9 cellular contexts compared by ENCODE assay signal in the genomic region with DNA sequence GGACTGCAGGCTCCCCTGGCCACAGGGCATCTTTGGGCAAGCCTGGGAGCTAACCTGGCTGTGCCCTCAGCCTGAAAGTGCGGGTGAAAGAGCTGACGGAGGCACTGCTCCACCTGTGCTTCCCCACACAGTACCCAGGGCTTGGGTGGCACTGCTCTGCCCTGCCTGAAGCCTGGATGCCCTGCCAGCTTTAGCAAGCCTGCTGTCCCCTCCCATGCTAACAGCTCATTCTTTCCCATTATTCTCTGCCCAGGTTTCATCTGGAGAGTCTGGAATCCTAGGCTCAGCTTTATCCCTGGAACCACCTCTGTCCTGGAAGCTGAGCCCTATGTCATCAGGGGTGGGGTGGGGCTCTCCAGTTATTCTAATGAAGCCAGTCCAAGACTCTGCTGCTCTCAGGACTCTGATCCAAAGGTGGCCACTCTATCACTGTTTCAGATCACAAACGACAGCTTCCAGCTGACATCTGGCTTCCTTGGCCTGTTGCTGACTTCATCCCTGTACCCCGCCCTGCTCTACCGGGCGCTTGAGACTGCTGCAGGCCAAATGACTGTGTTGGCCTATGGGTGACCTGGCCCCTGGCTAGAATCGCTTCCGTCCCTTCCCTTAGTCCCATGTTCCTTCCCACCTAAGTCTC. TPM values are rescaled to one million over a fixed set of nuclear protein-coding genes. Genes with fewer than 3 reads are reported as not detected.
DNase-seq lines count a peak whose midpoint lies in the region; ATAC-seq and TF ChIP-seq lines count a peak whose summit lies in the region.
"Had no signal": no experiment of that assay in that cellular context is flagged by ENCODE, and none has a peak within 500 bp of the region (broad histone marks: within the 10 kb centered on the region; RNA-seq: fewer than 3 reads in every experiment).

No MANE protein-coding gene starts in this region.

- no peak overlapping the region for H3K4me3 ChIP-seq in fibroblast of lung (replicated peaks in 1 of 4; ENCODE audit: control extremely low read depth in 1 of 4, insufficient read depth in 1 of 4, low read depth in 3 of 4, low read length in 4 of 4)

- peaks cover 14% of the 10 kb centered on the region for H3K36me3 Mint-ChIP-seq in osteocyte (ENCODE audit: unreplicated experiment)

- no peaks in the 10 kb centered on the region for H3K9me3 Mint-ChIP-seq in osteocyte (ENCODE audit: unreplicated experiment)

- H3K27ac Mint-ChIP-seq in osteocyte (ENCODE audit: unreplicated experiment), result peak overlapping the region; percentile 80

- H3K4me2 ChIP-seq in fibroblast of lung (ENCODE audit: extremely low read depth, insufficient read depth, low read length), result peak overlapping the region; percentile 46

- H3K27me3 ChIP-seq in fibroblast of lung (ENCODE audit: control insufficient read depth, insufficient read depth, low read length), result no peaks in the 10 kb centered on the region

- H3K4me1 Mint-ChIP-seq in osteocyte (ENCODE audit: unreplicated experiment), result peaks cover 44% of the 10 kb centered on the region

- TF ChIP-seq CTCF in C4-2B (conservative IDR thresholded peaks at IDR 0.05) (no peak), fibroblast of lung (conservative IDR thresholded peaks at IDR 0.05 in 1 of 2, IDR thresholded peaks at IDR 0.05 in 1 of 2; ENCODE audit: low read depth in 1 of 2, low read length in 2 of 2) (no peak), osteocyte (IDR thresholded peaks at IDR 0.05) (no peak)

- H3K9ac ChIP-seq in fibroblast of lung (ENCODE audit: insufficient read depth, low read length), result peak overlapping the region; percentile 47

- H3K4me1 ChIP-seq in fibroblast of lung (ENCODE audit: control insufficient read depth, extremely low read depth, insufficient read depth, low read length), result peaks cover 57% of the 10 kb centered on the region

- peaks cover 4% of the 10 kb centered on the region for H3K36me3 ChIP-seq in fibroblast of lung (ENCODE audit: control insufficient read depth, insufficient read depth, low read length)

- H3K79me2 ChIP-seq in fibroblast of lung (ENCODE audit: control insufficient read depth, insufficient read depth, low read length), result no peaks in the 10 kb centered on the region

- ATAC-seq in GM19035 (IDR thresholded peaks at IDR 0.05; ENCODE audit: unreplicated experiment) (no peak), GM21723 (IDR thresholded peaks at IDR 0.05; ENCODE audit: unreplicated experiment) (no peak), GM19452 (IDR thresholded peaks at IDR 0.05; ENCODE audit: unreplicated experiment) (no peak)

- DNase-seq in RPMI7951 (ENCODE audit: low read depth) (peak; percentile 96), fibroblast of lung (ENCODE audit: low read depth in 2 of 2) (peak; percentile 62 to 84), osteocyte (ENCODE audit: extremely low spot score, unreplicated experiment) (no peak), DMS153 treated with DMSO at 0.1 percent for 48 hours (lab: John Stamatoyannopoulos, UW; ENCODE audit: unreplicated experiment) (no peak)

- H3K27me3 Mint-ChIP-seq in osteocyte (ENCODE audit: unreplicated experiment), result no peaks in the 10 kb centered on the region

- H3K27ac ChIP-seq in C4-2B, result peak overlapping the region; percentile 15
- peak overlapping the region; percentile 76 for H3K27ac ChIP-seq in fibroblast of lung (ENCODE audit: insufficient read depth, low read length)

- no peaks in the 10 kb centered on the region for H4K20me1 ChIP-seq in fibroblast of lung (ENCODE audit: control insufficient read depth, extremely low read depth, insufficient read depth, low read length)

- H3K4me3 Mint-ChIP-seq in osteocyte (ENCODE audit: unreplicated experiment), result peak overlapping the region; percentile 14

- H2AFZ ChIP-seq in fibroblast of lung (ENCODE audit: low read length), result no peak overlapping the region

- no peaks in the 10 kb centered on the region for H3K9me3 ChIP-seq in fibroblast of lung (ENCODE audit: control insufficient read depth, insufficient read depth, low read depth, low read length)

RNA-seq across cellular contexts. Expression of a gene that starts 29.3 kb away (rescaled TPM):
- 4.6 and 14.2 TPM in 2 replicates for total RNA-seq in RPMI7951 (2014; rRNA removed; shearing (Covaris generic))
- total RNA-seq in fibroblast of lung, result 29.1 and 30.0 TPM in 2 replicates
- polyA plus RNA-seq in fibroblast of lung, result 8.2 and 11.3 TPM in 2 replicates
- 31.7 and 32.0 TPM in 2 replicates for polyA plus RNA-seq in fibroblast of lung (2012)
- 14.0 and 15.0 TPM in 2 replicates for polyA minus RNA-seq in fibroblast of lung (ENCODE audit: low replicate concordance)
- total RNA-seq in osteocyte, result 3.3 and 3.7 TPM in 2 replicates

RNA-seq across cellular contexts. Expression of a gene that starts 42.4 kb away (rescaled TPM):
- 67.5 and 69.9 TPM in 2 replicates for total RNA-seq in RPMI7951 (2014; rRNA removed; shearing (Covaris generic))
- total RNA-seq in fibroblast of lung (40.6 and 41.1 TPM in 2 replicates), osteocyte (33.2 and 35.9 TPM in 2 replicates)
- polyA plus RNA-seq in fibroblast of lung, result 27.9 and 41.8 TPM in 2 replicates
- polyA plus RNA-seq in fibroblast of lung (2012), result 21.1 and 44.6 TPM in 2 replicates
- polyA minus RNA-seq in fibroblast of lung (ENCODE audit: low replicate concordance), result 17.5 and 21.0 TPM in 2 replicates

RNA-seq across cellular contexts. Expression of a gene that starts 54.3 kb away (rescaled TPM):
- total RNA-seq in RPMI7951 (2014; rRNA removed; shearing (Covaris generic)), result 12.1 and 16.3 TPM in 2 replicates
- total RNA-seq in fibroblast of lung (21.3 and 23.1 TPM in 2 replicates), osteocyte (57.3 and 59.0 TPM in 2 replicates)
- polyA plus RNA-seq in fibroblast of lung, result 28.5 and 31.3 TPM in 2 replicates
- 33.4 and 34.1 TPM in 2 replicates for polyA plus RNA-seq in fibroblast of lung (2012)
- polyA minus RNA-seq in fibroblast of lung (ENCODE audit: low replicate concordance), result 194 and 205 TPM in 2 replicates

RNA-seq across cellular contexts. Expression of a gene that starts 59.1 kb away (rescaled TPM):
- total RNA-seq in RPMI7951 (2014; rRNA removed; shearing (Covaris generic)), result 7.6 and 8.8 TPM in 2 replicates
- 0.51 and 0.83 TPM in 2 replicates for total RNA-seq in fibroblast of lung
- polyA plus RNA-seq in fibroblast of lung, result 0.14 and 0.39 TPM in 2 replicates
- 0.40 and 0.76 TPM in 2 replicates for polyA plus RNA-seq in fibroblast of lung (2012)
- polyA minus RNA-seq in fibroblast of lung (ENCODE audit: low replicate concordance), result 0.20 TPM in 1 of 2 replicates, not detected in the other
- 3.7 and 3.8 TPM in 2 replicates for total RNA-seq in osteocyte
- total RNA-seq: epithelial cell of proximal tubule had no signal

Comparison
In these comparisons a context has a peak if more than half of its experiments do, and no peak if none do; other contexts are left out.
1. DNase-seq: peak in RPMI7951 (single experiment) and fibroblast of lung (2 of 2); none in osteocyte (single experiment) and DMS153 treated with DMSO at 0.1 percent for 48 hours (single experiment).